32 cellular contexts compared by ENCODE assay signal in genomic region chr14:24150061-24150460, GRCh38.
"Had no signal": no experiment of that assay in that cellular context is flagged by ENCODE, and none has a peak within 500 bp of the region (broad histone marks: within the 10 kb centered on the region; RNA-seq: fewer than 3 reads in every experiment).

No MANE protein-coding gene starts in this region.

- H3K27ac ChIP-seq: brain microvascular endothelial cell, gastroesophageal sphincter, lower lobe of right lung, neural progenitor cell, right atrium auricular region, suprapubic skin, tibial artery, WERI-Rb-1 had no signal

- H3K9me3 Mint-ChIP-seq: activated CD4-positive, alpha-beta memory T cell treated with anti-CD3 and anti-CD28 coated beads for 36 hours; activated naive CD4-positive, alpha-beta T cell treated with anti-CD3 and anti-CD28 coated beads for 36 hours; naive thymus-derived CD8-positive, alpha-beta T cell; neural progenitor cell had no signal

- H3K9me3 ChIP-seq: gastroesophageal sphincter, lower lobe of right lung, right atrium auricular region, suprapubic skin, tibial artery had no signal

- FAIRE-seq: astrocyte, endothelial cell of umbilical vein, keratinocyte, TTC549 had no signal

- H3K4me3 ChIP-seq: gastroesophageal sphincter, lower lobe of right lung, neural progenitor cell, right atrium auricular region, smooth muscle cell, suprapubic skin, tibial artery had no signal

- H3K27me3 Mint-ChIP-seq: activated CD4-positive, alpha-beta memory T cell treated with anti-CD3 and anti-CD28 coated beads for 36 hours; naive thymus-derived CD8-positive, alpha-beta T cell had no signal

- H2AFZ ChIP-seq: neural progenitor cell had no signal

- H3K4me2 ChIP-seq: neural progenitor cell, smooth muscle cell had no signal

- H3K27ac Mint-ChIP-seq: activated naive CD4-positive, alpha-beta T cell treated with anti-CD3 and anti-CD28 coated beads for 36 hours; neural progenitor cell had no signal

- H3K27me3 ChIP-seq: brain microvascular endothelial cell, gastroesophageal sphincter, neural progenitor cell, right atrium auricular region, suprapubic skin, tibial artery had no signal

- H3K9ac ChIP-seq: neural progenitor cell had no signal

- ATAC-seq: activated CD4-positive, CD25-positive, alpha-beta regulatory T cell treated with anti-CD3 and anti-CD28 coated beads, Interleukin-2, amount 50 U/mL, for 24 hours; gastroesophageal sphincter; left lobe of liver; lower lobe of right lung; naive thymus-derived CD8-positive, alpha-beta T cell had no signal

- DNase-seq: activated CD4-positive, alpha-beta memory T cell treated with anti-CD3 and anti-CD28 coated beads for 36 hours; activated CD4-positive, alpha-beta T cell treated with anti-CD3 and anti-CD28 coated beads for 48 hours; activated effector memory CD4-positive, alpha-beta T cell treated with anti-CD3 and anti-CD28 coated beads, Interleukin-2, amount 50 U/mL, for 16 hours; activated naive CD4-positive, alpha-beta T cell treated with anti-CD3 and anti-CD28 coated beads for 36 hours; activated T-cell treated with anti-CD3 and anti-CD28 coated beads, Interleukin-2, amount 50 U/mL, for 48 hours; amniotic stem cell; brain microvascular endothelial cell; cortex of kidney; head of caudate nucleus; hippocampal formation; lower lobe of right lung; mesenchymal stem cell; naive thymus-derived CD8-positive, alpha-beta T cell; occipital lobe; stimulated activated CD4-positive, alpha-beta T cell treated with anti-CD3 and anti-CD28 coated beads, Interleukin-1b, Interleukin-23, amount 100 ng/mL, for 48 hours; stimulated activated CD4-positive, alpha-beta T cell treated with anti-CD3 and anti-CD28 coated beads, Interleukin-4, amount 100 ng/mL, for 4 hours; stimulated activated CD8-positive, alpha-beta memory T cell treated with anti-CD3 and anti-CD28 coated beads, Interleukin-4, amount 100 ng/mL, for 48 hours; stimulated activated naive CD4-positive, alpha-beta T cell; T-helper 9 cell; tibial artery; WERI-Rb-1 had no signal
